Comparison of ENCODE assay signal across 25 cellular contexts in genomic region chr2:85194780-85195480, GRCh38.
"Had no signal": no experiment of that assay in that cellular context is flagged by ENCODE, and none has a peak within 500 bp of the region (broad histone marks: within the 10 kb centered on the region; RNA-seq: fewer than 3 reads in every experiment).

No MANE protein-coding gene starts in this region.

- H3K27ac ChIP-seq: colonic mucosa, SK-N-MC had no signal

- ATAC-seq: activated CD8-positive, alpha-beta memory T cell treated with anti-CD3 and anti-CD28 coated beads, Interleukin-2, amount 10 ng/mL, durations not matched to agents 7 days and 5 days; T-cell had no signal

- DNase-seq: activated B cell treated with CpG ODN at 0.5 μM for 24 hours; activated CD4-positive, alpha-beta T cell treated with anti-CD3 and anti-CD28 coated beads for 1 hour; activated CD4-positive, alpha-beta T cell treated with anti-CD3 and anti-CD28 coated beads, Interleukin-2, amount 10 ng/mL, durations not matched to agents 24 days and 14 days; activated CD4-positive, alpha-beta T cell treated with anti-CD3 and anti-CD28 coated beads, Interleukin-2, amount 50 U/mL, for 48 hours; activated CD8-positive, alpha-beta memory T cell treated with anti-CD3 and anti-CD28 coated beads, Interleukin-2, amount 10 ng/mL, durations not matched to agents 7 days and 5 days; activated effector memory CD4-positive, alpha-beta T cell treated with Interleukin-2 at 50 U/mL for 16 hours; activated naive CD4-positive, alpha-beta T cell; activated T-cell treated with anti-CD3 and anti-CD28 coated beads, Interleukin-2, amount 50 U/mL, for 24 hours; aorta; colonic mucosa; KG1; NCI-H1048; NCI-H187; NCI-H2081; NCI-H2171 treated with DMSO at 0.1 percent for 48 hours; NCI-H226; NCI-H510A; NCI-H526 treated with DMSO at 0.1 percent for 48 hours; SIG-M5; T-cell; T-helper 2 cell; T1000 had no signal

- H3K9me3 ChIP-seq: breast epithelium, colonic mucosa had no signal

- H3K4me3 ChIP-seq: breast epithelium, colonic mucosa, SK-N-MC had no signal

- H3K36me3 ChIP-seq: breast epithelium, colonic mucosa had no signal

- FAIRE-seq: TTC549 had no signal

- H3K4me1 ChIP-seq: breast epithelium, colonic mucosa had no signal

- H3K27me3 ChIP-seq: breast epithelium, colonic mucosa had no signal
